Comparison of ENCODE assay signal across 17 cellular contexts in genomic region chr4:142778908-142779307, GRCh38.
"Had no signal": no experiment of that assay in that cellular context is flagged by ENCODE, and none has a peak within 500 bp of the region (broad histone marks: within the 10 kb centered on the region; RNA-seq: fewer than 3 reads in every experiment).

No MANE protein-coding gene starts in this region.

- H3K36me3 ChIP-seq: ascending aorta, tibial nerve, vagina had no signal

- H3K9me3 Mint-ChIP-seq: activated naive CD8-positive, alpha-beta T cell treated with anti-CD3 and anti-CD28 coated beads, Interleukin-2, amount 50 U/mL, for 24 hours; activated T-helper 2 cell treated with anti-CD3 and anti-CD28 coated beads, Interferon-gamma antibody, Interleukin-2, Interleukin-4, amounts not matched to agents 10 μg/mL and 5 μg/mL and 100 μg/mL, durations not matched to agents 14 hours and 24 hours and 36 hours; central memory CD8-positive, alpha-beta T cell; stimulated activated memory B cell treated with anti-CD40 and anti-IgM and Interleukin-4, amounts not matched to agents 10 μg/mL and 1 μg/mL and 100 μg/mL, for 72 hours; T-cell had no signal

- H3K4me1 Mint-ChIP-seq: activated naive CD8-positive, alpha-beta T cell treated with anti-CD3 and anti-CD28 coated beads, Interleukin-2, amount 50 U/mL, for 24 hours; central memory CD8-positive, alpha-beta T cell; neural crest cell; stimulated activated memory B cell treated with anti-CD40 and anti-IgM and Interleukin-4, amounts not matched to agents 10 μg/mL and 1 μg/mL and 100 μg/mL, for 72 hours; T-cell had no signal

- ATAC-seq: activated naive CD8-positive, alpha-beta T cell treated with anti-CD3 and anti-CD28 coated beads, Interleukin-2, amount 50 U/mL, for 24 hours; stimulated activated memory B cell treated with anti-CD40 and anti-IgM and Interleukin-4, amounts not matched to agents 10 μg/mL and 1 μg/mL and 100 μg/mL, for 72 hours; T-cell had no signal

- H3K9me3 ChIP-seq: ascending aorta, tibial nerve, vagina had no signal

- H3K4me3 Mint-ChIP-seq: activated naive CD4-positive, alpha-beta T cell treated with anti-CD3 and anti-CD28 coated beads for 36 hours; activated naive CD8-positive, alpha-beta T cell treated with anti-CD3 and anti-CD28 coated beads, Interleukin-2, amount 50 U/mL, for 24 hours; central memory CD8-positive, alpha-beta T cell; neural crest cell; stimulated activated memory B cell treated with anti-CD40 and anti-IgM and Interleukin-4, amounts not matched to agents 10 μg/mL and 1 μg/mL and 100 μg/mL, for 72 hours; T-cell had no signal

- H3K27me3 ChIP-seq: ascending aorta, tibial nerve, vagina had no signal

- H3K4me1 ChIP-seq: tibial nerve, vagina had no signal

- H3K27me3 Mint-ChIP-seq: stimulated activated memory B cell treated with anti-CD40 and anti-IgM and Interleukin-4, amounts not matched to agents 10 μg/mL and 1 μg/mL and 100 μg/mL, for 72 hours had no signal

- H3K4me3 ChIP-seq: ascending aorta, coronary artery, tibial nerve, vagina had no signal

- H3K27ac ChIP-seq: coronary artery, tibial nerve, vagina, VCaP had no signal

- H3K36me3 Mint-ChIP-seq: stimulated activated memory B cell treated with anti-CD40 and anti-IgM and Interleukin-4, amounts not matched to agents 10 μg/mL and 1 μg/mL and 100 μg/mL, for 72 hours; T-cell had no signal

- H3K27ac Mint-ChIP-seq: activated naive CD4-positive, alpha-beta T cell treated with anti-CD3 and anti-CD28 coated beads for 36 hours; activated naive CD8-positive, alpha-beta T cell treated with anti-CD3 and anti-CD28 coated beads, Interleukin-2, amount 50 U/mL, for 24 hours; activated T-helper 2 cell treated with anti-CD3 and anti-CD28 coated beads, Interferon-gamma antibody, Interleukin-2, Interleukin-4, amounts not matched to agents 10 μg/mL and 5 μg/mL and 100 μg/mL, durations not matched to agents 14 hours and 24 hours and 36 hours; stimulated activated memory B cell treated with anti-CD40 and anti-IgM and Interleukin-4, amounts not matched to agents 10 μg/mL and 1 μg/mL and 100 μg/mL, for 72 hours; T-cell had no signal

- DNase-seq: activated CD4-positive, alpha-beta T cell treated with anti-CD3 and anti-CD28 coated beads for 1 hour; activated CD4-positive, alpha-beta T cell treated with anti-CD3 and anti-CD28 coated beads, Interleukin-2, amount 50 U/mL, for 48 hours; activated naive CD4-positive, alpha-beta T cell treated with anti-CD3 and anti-CD28 coated beads for 36 hours; activated naive CD8-positive, alpha-beta T cell treated with anti-CD3 and anti-CD28 coated beads, Interleukin-2, amount 50 U/mL, for 24 hours; islet precursor cell; midbrain; T-cell; T1000 had no signal
